In the genomic region with DNA sequence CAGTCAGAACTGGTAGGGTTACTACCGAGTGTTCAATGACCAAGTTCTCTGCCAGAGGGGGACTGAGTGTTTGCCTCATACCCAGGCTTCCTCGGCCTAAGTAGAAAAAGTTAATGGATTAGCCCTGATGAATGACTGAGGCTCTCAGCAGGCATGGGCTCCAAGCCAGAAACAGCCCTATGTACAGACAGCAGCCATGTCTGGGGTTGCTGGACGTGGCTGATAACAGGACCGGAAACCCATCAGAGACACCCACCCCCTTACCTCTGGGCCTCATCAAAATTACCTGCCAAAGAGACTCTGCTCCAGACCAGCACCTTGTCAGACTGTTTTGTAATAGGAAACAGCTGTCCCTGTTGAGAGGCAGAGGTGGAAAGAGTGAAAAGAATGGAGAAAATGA, we compare ENCODE assay signal across 14 cellular contexts.
DNase-seq lines count a peak whose midpoint lies in the region; ATAC-seq and TF ChIP-seq lines count a peak whose summit lies in the region.
"Had no signal": no experiment of that assay in that cellular context is flagged by ENCODE, and none has a peak within 500 bp of the region (broad histone marks: within the 10 kb centered on the region; RNA-seq: fewer than 3 reads in every experiment).

No MANE protein-coding gene starts in this region.

- no peak for TF ChIP-seq CTCF in BE2C (IDR thresholded peaks at IDR 0.05; ENCODE audit: low read depth, low read length)

- H3K4me3 Mint-ChIP-seq in activated CD4-positive, alpha-beta memory T cell treated with anti-CD3 and anti-CD28 coated beads, Interleukin-2, amount 10 ng/mL, durations not matched to agents 7 days and 5 days = no peak overlapping the region
- H3K4me3 Mint-ChIP-seq: activated CD8-positive, alpha-beta T cell treated with anti-CD3 and anti-CD28 coated beads for 36 hours had no signal

- H3K4me3 ChIP-seq in BE2C (ENCODE audit: low read depth, low read length) (no peak overlapping the region), mesodermal cell (ENCODE audit: extremely low read depth, insufficient read depth, low read length, poor library complexity, severe bottlenecking) (no peak overlapping the region)
- H3K4me3 ChIP-seq: BLaER1 treated with 17β-estradiol and CSF1 and Interleukin-3, amounts not matched to agents 10 nM and 100 nM had no signal

- no peaks in the 10 kb centered on the region for H3K27me3 Mint-ChIP-seq in activated CD4-positive, alpha-beta memory T cell treated with anti-CD3 and anti-CD28 coated beads, Interleukin-2, amount 10 ng/mL, durations not matched to agents 7 days and 5 days
- H3K27me3 Mint-ChIP-seq: activated CD8-positive, alpha-beta T cell treated with anti-CD3 and anti-CD28 coated beads for 36 hours had no signal

- DNase-seq in BE2C (peak; percentile 86), NCI-H146 treated with DMSO at 0.1 percent for 48 hours (lab: John Stamatoyannopoulos, UW; ENCODE audit: unreplicated experiment) (peak; percentile 62), astrocyte of the hippocampus (ENCODE audit: low read depth, low spot score) (peak; percentile 20), NCI-H1930 (lab: John Stamatoyannopoulos, UW) (no peak)
- DNase-seq in activated CD4-positive, alpha-beta memory T cell treated with anti-CD3 and anti-CD28 coated beads, Interleukin-2, amount 10 ng/mL, durations not matched to agents 7 days and 5 days = no peak
- no peak for DNase-seq in activated CD4-positive, CD25-positive, alpha-beta regulatory T cell treated with anti-CD3 and anti-CD28 coated beads, Interleukin-2, amount 50 U/mL, for 72 hours
- DNase-seq: activated CD8-positive, alpha-beta T cell treated with anti-CD3 and anti-CD28 coated beads for 36 hours; activated naive CD4-positive, alpha-beta T cell; GF-D8; stimulated activated CD4-positive, alpha-beta T cell treated with anti-CD3 and anti-CD28 coated beads, Interleukin-12 subunit alpha, Interleukin-12 subunit beta, amount 100 ng/mL, for 4 hours had no signal

- H3K4me1 ChIP-seq in BE2C (peaks cover 18% of the 10 kb centered on the region), mesodermal cell (ENCODE audit: control insufficient read depth, insufficient read depth, low read length, poor library complexity, severe bottlenecking) (peaks cover 7% of the 10 kb centered on the region)

- H3K36me3 Mint-ChIP-seq in activated CD4-positive, alpha-beta memory T cell treated with anti-CD3 and anti-CD28 coated beads, Interleukin-2, amount 10 ng/mL, durations not matched to agents 7 days and 5 days (ENCODE audit: low read depth) = peaks cover 6% of the 10 kb centered on the region

- CTCF ChIA-PET in activated CD4-positive, alpha-beta memory T cell treated with anti-CD3 and anti-CD28 coated beads, Interleukin-2, amount 10 ng/mL, durations not matched to agents 7 days and 5 days (lab: Charles Lee) = no interaction called here

- no peak for ATAC-seq in GM18519 (IDR thresholded peaks at IDR 0.05; ENCODE audit: low FRiP score, unreplicated experiment)
- ATAC-seq: activated CD8-positive, alpha-beta T cell treated with anti-CD3 and anti-CD28 coated beads for 36 hours had no signal

- H3K4me1 Mint-ChIP-seq in activated CD4-positive, alpha-beta memory T cell treated with anti-CD3 and anti-CD28 coated beads, Interleukin-2, amount 10 ng/mL, durations not matched to agents 7 days and 5 days = peaks cover 32% of the 10 kb centered on the region

- no peaks in the 10 kb centered on the region for H3K9me3 ChIP-seq in BE2C
- H3K9me3 ChIP-seq in mesodermal cell (ENCODE audit: control insufficient read depth, low read length) = no peaks in the 10 kb centered on the region

- H3K9me3 Mint-ChIP-seq in activated CD4-positive, alpha-beta memory T cell treated with anti-CD3 and anti-CD28 coated beads, Interleukin-2, amount 10 ng/mL, durations not matched to agents 7 days and 5 days = no peaks in the 10 kb centered on the region

- H3K36me3 ChIP-seq in BE2C (no peaks in the 10 kb centered on the region), mesodermal cell (ENCODE audit: control insufficient read depth, insufficient read depth, low read length) (no peaks in the 10 kb centered on the region)
- H3K36me3 ChIP-seq: BLaER1 treated with 17β-estradiol and CSF1 and Interleukin-3, amounts not matched to agents 10 nM and 100 nM had no signal

- no peaks in the 10 kb centered on the region for H3K27me3 ChIP-seq in BE2C
- H3K27me3 ChIP-seq: BLaER1 treated with 17β-estradiol and CSF1 and Interleukin-3, amounts not matched to agents 10 nM and 100 nM had no signal

- POLR2A ChIA-PET in activated CD4-positive, alpha-beta memory T cell treated with anti-CD3 and anti-CD28 coated beads, Interleukin-2, amount 10 ng/mL, durations not matched to agents 7 days and 5 days (lab: Charles Lee) = no interaction called here

- no peak overlapping the region for H3K27ac Mint-ChIP-seq in activated CD4-positive, alpha-beta memory T cell treated with anti-CD3 and anti-CD28 coated beads, Interleukin-2, amount 10 ng/mL, durations not matched to agents 7 days and 5 days
- H3K27ac Mint-ChIP-seq: activated CD8-positive, alpha-beta T cell treated with anti-CD3 and anti-CD28 coated beads for 36 hours had no signal

- peak overlapping the region; percentile 57 for H3K27ac ChIP-seq in mesodermal cell (ENCODE audit: low read depth, low read length, severe bottlenecking)
- H3K27ac ChIP-seq: BLaER1 treated with 17β-estradiol and CSF1 and Interleukin-3, amounts not matched to agents 10 nM and 100 nM; HL-60 had no signal

- WGBS in mesodermal cell (ENCODE audit: insufficient coverage in 2 of 2), 2 experiments = 66% methylated on average over 3 of the region's 4 CpGs

Comparison
In these comparisons a context has a peak if more than half of its experiments do, and no peak if none do; other contexts are left out.
1. DNase-seq: peak in BE2C (single experiment), NCI-H146 treated with DMSO at 0.1 percent for 48 hours (single experiment) and astrocyte of the hippocampus (single experiment); none in activated CD4-positive, alpha-beta memory T cell treated with anti-CD3 and anti-CD28 coated beads, Interleukin-2, amount 10 ng/mL, durations not matched to agents 7 days and 5 days (single experiment), NCI-H1930 (0 of 2) and activated CD4-positive, CD25-positive, alpha-beta regulatory T cell treated with anti-CD3 and anti-CD28 coated beads, Interleukin-2, amount 50 U/mL, for 72 hours (single experiment).